Comparison of ENCODE assay signal across 13 cellular contexts in the genomic region with DNA sequence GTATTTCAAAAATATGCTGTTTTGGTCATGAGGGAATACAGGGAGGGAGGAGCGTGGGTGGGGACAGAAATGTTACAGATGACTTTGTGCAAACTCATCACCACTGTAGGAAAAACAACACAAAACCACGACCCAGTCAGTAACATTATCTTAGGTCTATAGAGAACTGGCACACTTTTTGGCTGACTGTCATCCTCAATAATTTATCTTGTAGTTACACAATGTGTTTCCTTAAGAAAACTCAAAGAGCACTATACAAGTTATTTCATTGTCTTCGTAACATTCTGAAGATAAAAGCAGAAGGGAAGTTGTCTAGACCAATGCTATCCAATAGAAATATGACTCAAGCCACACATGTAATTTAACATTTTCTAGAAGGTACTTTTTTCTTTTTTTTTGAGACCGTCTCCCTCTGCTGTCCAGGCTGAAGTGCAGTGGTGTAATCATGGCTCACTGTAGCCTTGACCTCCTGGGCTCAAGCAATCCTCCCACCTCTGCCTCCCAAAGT. TPM values are rescaled to one million over a fixed set of nuclear protein-coding genes. Genes with fewer than 3 reads are reported as not detected.
A peak's percentile ranks its signal among the peaks of the same experiment; 100 is the strongest.
DNase-seq lines count a peak whose midpoint lies in the region; TF ChIP-seq lines count a peak whose summit lies in the region.
"Had no signal": no experiment of that assay in that cellular context is flagged by ENCODE, and none has a peak within 500 bp of the region (broad histone marks: within the 10 kb centered on the region; RNA-seq: fewer than 3 reads in every experiment).

No MANE protein-coding gene starts in this region.

- peak; percentile 63 for DNase-seq in EL
- peak; percentile 94 for DNase-seq in NOMO-1 treated with dmso at 0.1 percent for 144 hours (lab: John Stamatoyannopoulos, UW; ENCODE audit: unreplicated experiment)
- peak; percentile 90 for DNase-seq in epithelial cell of prostate (ENCODE audit: low read depth, low spot score)
- DNase-seq in osteocyte (ENCODE audit: extremely low spot score, unreplicated experiment) = no peak
- no peak for DNase-seq in DMS79 treated with DMSO at 0.1 percent for 48 hours (lab: John Stamatoyannopoulos, UW)
- no peak for DNase-seq in NCI-H2029 (lab: John Stamatoyannopoulos, UW)
- DNase-seq in NCI-H1105 (lab: John Stamatoyannopoulos, UW) = no peak
- DNase-seq in mucosa of gallbladder (ENCODE audit: low spot score) = no peak
- DNase-seq: GOT3; heart right ventricle; naive B cell; stimulated activated CD4-positive, alpha-beta T cell treated with anti-CD3 and anti-CD28 coated beads, Interleukin-4, amount 100 ng/mL, for 1 hour had no signal

- peaks cover 10% of the 10 kb centered on the region for H3K4me1 Mint-ChIP-seq in osteocyte (ENCODE audit: unreplicated experiment)

- H3K27ac ChIP-seq in epithelial cell of prostate = peak overlapping the region; percentile 92
- H3K27ac ChIP-seq: thoracic aorta had no signal

- no peak overlapping the region for H3K4me3 Mint-ChIP-seq in osteocyte (ENCODE audit: unreplicated experiment)
- H3K4me3 Mint-ChIP-seq: naive B cell had no signal

- no peaks in the 10 kb centered on the region for H3K27me3 Mint-ChIP-seq in osteocyte (ENCODE audit: unreplicated experiment)
- H3K27me3 Mint-ChIP-seq: naive B cell had no signal

- no peaks in the 10 kb centered on the region for H3K9me3 Mint-ChIP-seq in osteocyte (ENCODE audit: unreplicated experiment)

- TF ChIP-seq CTCF in osteocyte (IDR thresholded peaks at IDR 0.05) = peak; percentile 15

- no peaks in the 10 kb centered on the region for H3K36me3 Mint-ChIP-seq in osteocyte (ENCODE audit: unreplicated experiment)

- peak overlapping the region; percentile 36 for H3K27ac Mint-ChIP-seq in osteocyte (ENCODE audit: unreplicated experiment)

RNA-seq across cellular contexts. Expression of a gene that starts 16.9 kb away (rescaled TPM):
- total RNA-seq in osteocyte = 117 and 131 TPM in 2 replicates
- 70.3 TPM for total RNA-seq in mucosa of gallbladder

Comparison
In these comparisons a context has a peak if more than half of its experiments do, and no peak if none do; other contexts are left out.
1. DNase-seq: peak in EL (single experiment), NOMO-1 treated with dmso at 0.1 percent for 144 hours (single experiment) and epithelial cell of prostate (single experiment); none in osteocyte (single experiment), DMS79 treated with DMSO at 0.1 percent for 48 hours (single experiment), NCI-H2029 (single experiment), NCI-H1105 (single experiment) and mucosa of gallbladder (single experiment).